ENCODE assay signal across 10 cellular contexts in the genomic region with DNA sequence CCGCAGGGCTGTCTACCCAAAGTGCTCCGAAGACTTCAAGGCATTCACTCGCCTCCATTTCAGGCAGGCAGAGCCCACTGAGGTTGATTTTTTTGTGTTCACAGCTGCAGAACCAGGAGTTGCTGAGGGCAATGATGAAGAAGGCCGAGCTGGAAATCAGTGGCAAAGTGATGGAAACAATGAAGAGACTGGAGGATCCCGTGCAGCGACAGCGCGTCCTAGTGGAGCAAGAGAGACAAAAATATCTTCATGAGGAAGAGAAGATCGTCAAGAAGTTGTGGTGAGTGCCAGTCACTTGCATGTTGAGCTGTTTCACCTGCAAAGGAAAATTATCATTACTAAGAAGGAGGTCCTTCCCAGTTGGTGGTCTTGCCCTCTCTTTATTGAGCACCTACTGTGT.
DNase-seq lines count a peak whose midpoint lies in the region; ATAC-seq and TF ChIP-seq lines count a peak whose summit lies in the region.
"Had no signal": no experiment of that assay in that cellular context is flagged by ENCODE, and none has a peak within 500 bp of the region (broad histone marks: within the 10 kb centered on the region; RNA-seq: fewer than 3 reads in every experiment).

No MANE protein-coding gene starts in this region.

- peak; percentile 8 for DNase-seq in stimulated activated CD4-positive, alpha-beta T cell treated with anti-CD3 and anti-CD28 coated beads, Interleukin-15, amount 100 ng/mL, for 24 hours
- DNase-seq in stimulated activated CD4-positive, alpha-beta T cell treated with anti-CD3 and anti-CD28 coated beads, Interleukin-4, amount 100 ng/mL, for 1 hour: no peak
- DNase-seq in RWPE2 (ENCODE audit: low spot score): no peak
- peak; percentile 25 for DNase-seq in foreskin melanocyte
- no peak for DNase-seq in NCI-H774 (lab: John Stamatoyannopoulos, UW)
- no peak for DNase-seq in SKM-1 (lab: John Stamatoyannopoulos, UW; ENCODE audit: unreplicated experiment)
- DNase-seq: uterus had no signal

- no peaks in the 10 kb centered on the region for H3K4me1 ChIP-seq in RWPE2 (ENCODE audit: insufficient read depth, poor library complexity, severe bottlenecking)
- H3K4me1 ChIP-seq: uterus had no signal

- ATAC-seq in RWPE2 (ENCODE audit: low read depth): no peak
- no peak for ATAC-seq in HG02588 (IDR thresholded peaks at IDR 0.05; ENCODE audit: unreplicated experiment)
- ATAC-seq in HG03342 (IDR thresholded peaks at IDR 0.05; ENCODE audit: unreplicated experiment): no peak
- ATAC-seq: sciatic nerve had no signal

- TF ChIP-seq CTCF in RWPE2 (IDR thresholded peaks at IDR 0.05; ENCODE audit: poor library complexity, severe bottlenecking): peak; percentile 49

- H3K9me3 ChIP-seq in RWPE2 (ENCODE audit: severe bottlenecking): no peaks in the 10 kb centered on the region
- H3K9me3 ChIP-seq: uterus had no signal

- no peak overlapping the region for H3K27ac ChIP-seq in RWPE2 (ENCODE audit: poor library complexity, severe bottlenecking)
- H3K27ac ChIP-seq: uterus had no signal

- no peaks in the 10 kb centered on the region for H3K27me3 ChIP-seq in RWPE2 (ENCODE audit: insufficient read depth, poor library complexity, severe bottlenecking)
- H3K27me3 ChIP-seq: uterus had no signal

- H3K36me3 ChIP-seq in RWPE2 (ENCODE audit: low read depth): peaks cover 42% of the 10 kb centered on the region
- H3K36me3 ChIP-seq: uterus had no signal

- H3K4me3 ChIP-seq in RWPE2 (ENCODE audit: severe bottlenecking): no peak overlapping the region
- H3K4me3 ChIP-seq: uterus had no signal

Comparison
In these comparisons a context has a peak if more than half of its experiments do, and no peak if none do; other contexts are left out.
1. DNase-seq: peak in stimulated activated CD4-positive, alpha-beta T cell treated with anti-CD3 and anti-CD28 coated beads, Interleukin-15, amount 100 ng/mL, for 24 hours (single experiment) and foreskin melanocyte (single experiment); none in stimulated activated CD4-positive, alpha-beta T cell treated with anti-CD3 and anti-CD28 coated beads, Interleukin-4, amount 100 ng/mL, for 1 hour (single experiment), RWPE2 (single experiment), NCI-H774 (single experiment) and SKM-1 (single experiment).